In the genomic region with DNA sequence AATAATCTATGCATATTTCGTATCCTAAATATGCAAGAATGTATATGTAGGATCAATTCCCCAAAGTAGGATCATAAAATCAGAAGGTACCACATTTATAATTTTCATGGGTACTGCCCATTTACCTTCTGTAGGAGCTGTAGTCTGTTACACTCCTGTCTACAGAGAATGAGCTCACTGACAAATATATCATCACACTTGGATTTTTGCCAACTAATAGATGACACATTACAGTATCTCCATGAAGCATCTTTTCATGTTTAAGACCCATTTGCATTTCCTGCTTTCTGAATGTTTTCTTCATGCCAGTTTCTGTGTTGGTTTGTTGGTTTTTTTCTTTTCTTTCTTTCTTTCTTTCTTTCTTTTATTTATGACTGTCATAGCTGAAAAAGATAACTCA, we compare ENCODE assay signal across 1 cellular context.
TF ChIP-seq lines count a peak whose summit lies in the region.

No MANE protein-coding gene starts in this region.

TF ChIP-seq in GM23338, 12 proteins besides CTCF, POLR2A, EP300 and RAD21 (continued from another document):
- TF ChIP-seq, protein P1, sequence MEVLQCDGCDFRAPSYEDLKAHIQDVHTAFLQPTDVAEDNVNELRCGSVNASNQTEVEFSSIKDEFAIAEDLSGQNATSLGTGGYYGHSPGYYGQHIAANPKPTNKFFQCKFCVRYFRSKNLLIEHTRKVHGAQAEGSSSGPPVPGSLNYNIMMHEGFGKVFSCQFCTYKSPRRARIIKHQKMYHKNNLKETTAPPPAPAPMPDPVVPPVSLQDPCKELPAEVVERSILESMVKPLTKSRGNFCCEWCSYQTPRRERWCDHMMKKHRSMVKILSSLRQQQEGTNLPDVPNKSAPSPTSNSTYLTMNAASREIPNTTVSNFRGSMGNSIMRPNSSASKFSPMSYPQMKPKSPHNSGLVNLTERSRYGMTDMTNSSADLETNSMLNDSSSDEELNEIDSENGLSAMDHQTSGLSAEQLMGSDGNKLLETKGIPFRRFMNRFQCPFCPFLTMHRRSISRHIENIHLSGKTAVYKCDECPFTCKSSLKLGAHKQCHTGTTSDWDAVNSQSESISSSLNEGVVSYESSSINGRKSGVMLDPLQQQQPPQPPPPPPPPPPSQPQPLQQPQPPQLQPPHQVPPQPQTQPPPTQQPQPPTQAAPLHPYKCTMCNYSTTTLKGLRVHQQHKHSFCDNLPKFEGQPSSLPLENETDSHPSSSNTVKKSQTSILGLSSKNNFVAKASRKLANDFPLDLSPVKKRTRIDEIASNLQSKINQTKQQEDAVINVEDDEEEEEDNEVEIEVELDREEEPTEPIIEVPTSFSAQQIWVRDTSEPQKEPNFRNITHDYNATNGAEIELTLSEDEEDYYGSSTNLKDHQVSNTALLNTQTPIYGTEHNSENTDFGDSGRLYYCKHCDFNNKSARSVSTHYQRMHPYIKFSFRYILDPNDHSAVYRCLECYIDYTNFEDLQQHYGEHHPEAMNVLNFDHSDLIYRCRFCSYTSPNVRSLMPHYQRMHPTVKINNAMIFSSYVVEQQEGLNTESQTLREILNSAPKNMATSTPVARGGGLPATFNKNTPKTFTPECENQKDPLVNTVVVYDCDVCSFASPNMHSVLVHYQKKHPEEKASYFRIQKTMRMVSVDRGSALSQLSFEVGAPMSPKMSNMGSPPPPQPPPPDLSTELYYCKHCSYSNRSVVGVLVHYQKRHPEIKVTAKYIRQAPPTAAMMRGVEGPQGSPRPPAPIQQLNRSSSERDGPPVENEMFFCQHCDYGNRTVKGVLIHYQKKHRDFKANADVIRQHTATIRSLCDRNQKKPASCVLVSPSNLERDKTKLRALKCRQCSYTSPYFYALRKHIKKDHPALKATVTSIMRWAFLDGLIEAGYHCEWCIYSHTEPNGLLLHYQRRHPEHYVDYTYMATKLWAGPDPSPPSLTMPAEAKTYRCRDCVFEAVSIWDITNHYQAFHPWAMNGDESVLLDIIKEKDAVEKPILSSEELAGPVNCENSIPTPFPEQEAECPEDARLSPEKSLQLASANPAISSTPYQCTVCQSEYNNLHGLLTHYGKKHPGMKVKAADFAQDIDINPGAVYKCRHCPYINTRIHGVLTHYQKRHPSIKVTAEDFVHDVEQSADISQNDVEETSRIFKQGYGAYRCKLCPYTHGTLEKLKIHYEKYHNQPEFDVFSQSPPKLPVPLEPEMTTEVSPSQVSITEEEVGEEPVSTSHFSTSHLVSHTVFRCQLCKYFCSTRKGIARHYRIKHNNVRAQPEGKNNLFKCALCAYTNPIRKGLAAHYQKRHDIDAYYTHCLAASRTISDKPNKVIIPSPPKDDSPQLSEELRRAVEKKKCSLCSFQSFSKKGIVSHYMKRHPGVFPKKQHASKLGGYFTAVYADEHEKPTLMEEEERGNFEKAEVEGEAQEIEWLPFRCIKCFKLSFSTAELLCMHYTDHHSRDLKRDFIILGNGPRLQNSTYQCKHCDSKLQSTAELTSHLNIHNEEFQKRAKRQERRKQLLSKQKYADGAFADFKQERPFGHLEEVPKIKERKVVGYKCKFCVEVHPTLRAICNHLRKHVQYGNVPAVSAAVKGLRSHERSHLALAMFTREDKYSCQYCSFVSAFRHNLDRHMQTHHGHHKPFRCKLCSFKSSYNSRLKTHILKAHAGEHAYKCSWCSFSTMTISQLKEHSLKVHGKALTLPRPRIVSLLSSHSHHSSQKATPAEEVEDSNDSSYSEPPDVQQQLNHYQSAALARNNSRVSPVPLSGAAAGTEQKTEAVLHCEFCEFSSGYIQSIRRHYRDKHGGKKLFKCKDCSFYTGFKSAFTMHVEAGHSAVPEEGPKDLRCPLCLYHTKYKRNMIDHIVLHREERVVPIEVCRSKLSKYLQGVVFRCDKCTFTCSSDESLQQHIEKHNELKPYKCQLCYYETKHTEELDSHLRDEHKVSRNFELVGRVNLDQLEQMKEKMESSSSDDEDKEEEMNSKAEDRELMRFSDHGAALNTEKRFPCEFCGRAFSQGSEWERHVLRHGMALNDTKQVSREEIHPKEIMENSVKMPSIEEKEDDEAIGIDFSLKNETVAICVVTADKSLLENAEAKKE (CRISPR knock-in tag; IDR thresholded peaks at IDR 0.05) = no peak
- TF ChIP-seq EZH2phosphoT487 (IDR thresholded peaks at IDR 0.05; ENCODE audit: unreplicated experiment) (no peak), CREB1 (CRISPR knock-in tag; IDR thresholded peaks at IDR 0.05; ENCODE audit: low read depth) (no peak), NANOG (IDR thresholded peaks at IDR 0.05; ENCODE audit: borderline replicate concordance) (no peak)
